ENCODE assay signal across 1 cellular context in genomic region chr15:101453123-101454120, GRCh38.
TF ChIP-seq lines count a peak whose summit lies in the region.

No MANE protein-coding gene starts in this region.

TF ChIP-seq in H1, 55 proteins besides CTCF, POLR2A, EP300 and RAD21 (continued from another document):
- TF ChIP-seq MAX (IDR thresholded peaks at IDR 0.05), result no peak
